ENCODE assay signal across 11 cellular contexts in genomic region chr12:106289196-106289681, GRCh38. TPM values are rescaled to one million over a fixed set of nuclear protein-coding genes. Genes with fewer than 3 reads are reported as not detected.
DNase-seq lines count a peak whose midpoint lies in the region; ATAC-seq, FAIRE-seq and TF ChIP-seq lines count a peak whose summit lies in the region.
"Had no signal": no experiment of that assay in that cellular context is flagged by ENCODE, and none has a peak within 500 bp of the region (broad histone marks: within the 10 kb centered on the region; RNA-seq: fewer than 3 reads in every experiment).

No MANE protein-coding gene starts in this region.

- H3K27me3 ChIP-seq in lower lobe of right lung (ENCODE audit: low read depth), result no peaks in the 10 kb centered on the region

- 95% methylated on average over 1 of the region's 1 CpG for WGBS in A549 (ENCODE audit: missing lambda C conversion rate)

- peaks cover 6% of the 10 kb centered on the region for H3K27me3 Mint-ChIP-seq in activated naive CD8-positive, alpha-beta T cell treated with anti-CD3 and anti-CD28 coated beads for 36 hours

- CTCF ChIA-PET in A549 (lab: Yijun Ruan, JAX), result interaction anchor here (0.8 to 1.8 kb wide), 5 partner anchors 9 to 68 kb away, joined by 3 to 5 read pairs (median 3); partner anchors contain the start of gene POLR3B

- TF ChIP-seq RAD21 in A549 (conservative IDR thresholded peaks at IDR 0.05 in 1 of 2, IDR thresholded peaks at IDR 0.05 in 1 of 2), result no peak

- no peaks in the 10 kb centered on the region for H3K36me3 Mint-ChIP-seq in activated naive CD8-positive, alpha-beta T cell treated with anti-CD3 and anti-CD28 coated beads for 36 hours

- H3K36me3 ChIP-seq in lower lobe of right lung, result no peaks in the 10 kb centered on the region

- FAIRE-seq in A549 (lab: Jason Lieb, UNC) (no peak), RCC 7860 (lab: Jason Lieb, UNC) (no peak)
- FAIRE-seq: HTR-8/SVneo had no signal

- H3K27ac ChIP-seq in A549, result peak overlapping the region; percentile 95 to 98
- H3K27ac ChIP-seq in lower lobe of right lung, result no peak overlapping the region

- TF ChIP-seq EP300 in A549 (IDR thresholded peaks at IDR 0.05), result no peak

- TF ChIP-seq CTCF in A549 (IDR thresholded peaks at IDR 0.05), result no peak
- no peak for TF ChIP-seq CTCF in fibroblast of villous mesenchyme (IDR thresholded peaks at IDR 0.05; ENCODE audit: insufficient read depth, low read depth, low read length)
- TF ChIP-seq CTCF in lower lobe of right lung (IDR thresholded peaks at IDR 0.05), result no peak

- peaks cover 2% of the 10 kb centered on the region for H3K9me3 Mint-ChIP-seq in activated naive CD8-positive, alpha-beta T cell treated with anti-CD3 and anti-CD28 coated beads for 36 hours

- intact Hi-C loops in lower lobe of right lung (cut with DNase I), result no loop called here

- peak overlapping the region; percentile 37; the same call in 1 of the 3 replicates for H3K4me2 ChIP-seq in A549

- TF ChIP-seq POLR2A in A549 (IDR thresholded peaks at IDR 0.05; ENCODE audit: low read length), result no peak

- H3K4me1 Mint-ChIP-seq in activated naive CD8-positive, alpha-beta T cell treated with anti-CD3 and anti-CD28 coated beads for 36 hours, result peaks cover 23% of the 10 kb centered on the region

- POLR2A ChIA-PET in A549 (lab: Yijun Ruan, JAX), result interaction anchor here (1.7 kb wide), 1 partner anchor 43 kb away, joined by 3 read pairs; no protein-coding TSS in a partner anchor

- DNase-seq in A549 (ENCODE audit: low read depth in 1 of 2, low spot score in 1 of 2) (no peak), GM03348 (ENCODE audit: low spot score) (peak; percentile 15), fibroblast of villous mesenchyme (ENCODE audit: low read depth) (peak; percentile 18), superior temporal gyrus (ENCODE audit: extremely low spot score) (no peak), RCC 7860 (ENCODE audit: low spot score) (no peak), NCI-H2107 treated with DMSO at 0.1 percent for 48 hours (lab: John Stamatoyannopoulos, UW; ENCODE audit: unreplicated experiment) (no peak), lower lobe of right lung (no peak)
- DNase-seq in activated naive CD8-positive, alpha-beta T cell treated with anti-CD3 and anti-CD28 coated beads for 36 hours, result no peak
- DNase-seq: NCI-H2171 treated with DMSO at 0.1 percent for 48 hours, occipital lobe had no signal

- H3K4me3 Mint-ChIP-seq in activated naive CD8-positive, alpha-beta T cell treated with anti-CD3 and anti-CD28 coated beads for 36 hours, result no peak overlapping the region

- 0 out of 3 replicates have a peak, but pooled peaks cover 5% of the 10 kb centered on the region for H3K9me3 ChIP-seq in A549
- no peaks in the 10 kb centered on the region for H3K9me3 ChIP-seq in lower lobe of right lung

- peaks cover 31% of the 10 kb centered on the region for H3K4me1 ChIP-seq in A549
- no peaks in the 10 kb centered on the region for H3K4me1 ChIP-seq in lower lobe of right lung

- peak overlapping the region; percentile 90 for H3K27ac Mint-ChIP-seq in activated naive CD8-positive, alpha-beta T cell treated with anti-CD3 and anti-CD28 coated beads for 36 hours

- H3K4me3 ChIP-seq in A549, result no peak overlapping the region
- no peak overlapping the region for H3K4me3 ChIP-seq in fibroblast of villous mesenchyme (ENCODE audit: low read depth, low read length)
- H3K4me3 ChIP-seq in lower lobe of right lung, result no peak overlapping the region

- ATAC-seq in A549 (no peak), lower lobe of right lung (no peak)

TF ChIP-seq in A549, 52 proteins besides CTCF, POLR2A, EP300 and RAD21:
- TF ChIP-seq BHLHE40 (IDR thresholded peaks at IDR 0.05; ENCODE audit: low read depth, low read length) (no peak), FOSB (CRISPR knock-in tag; IDR thresholded peaks at IDR 0.05) (no peak), CBX8 (IDR thresholded peaks at IDR 0.05) (no peak), NFE2L2 (conservative IDR thresholded peaks at IDR 0.05; ENCODE audit: low read length) (no peak), CEBPB (IDR thresholded peaks at IDR 0.05) (0 out of 4 replicates have a peak, but pooled peaks have one; percentile 7 to 15), NPAS2 (CRISPR knock-in tag; IDR thresholded peaks at IDR 0.05; ENCODE audit: borderline replicate concordance) (no peak), ZNF302 (CRISPR knock-in tag; IDR thresholded peaks at IDR 0.05) (peak; percentile 0; the same call in 1 of the 2 replicates)

RNA-seq across cellular contexts. Expression of gene TCP11L2, which starts 13.3 kb away (rescaled TPM):
- polyA plus RNA-seq in A549 (2011; rRNA removed) (16.6 and 19.7 TPM in 2 replicates), A549 (2017; fragmentation: RNase III; extraction: RNeasy Plus Mini Kit Qiagen cat#74134 plus additional on column Dnase treatment) (1.8 to 4.9 TPM (median 4.1 TPM) in 3 replicates)
- polyA plus RNA-seq in A549 (2012; cell fraction: cytosol; rRNA removed), result 1.1 and 1.5 TPM in 2 replicates
- polyA plus RNA-seq in A549 (2012; cell fraction: nucleus; rRNA removed), result 1.7 and 2.4 TPM in 2 replicates
- polyA minus RNA-seq in A549 (2011; rRNA and poly(A)+ RNA removed), result 36.1 and 48.5 TPM in 2 replicates
- 1 to 10 TPM; 7.3 to 7.7 TPM for total RNA-seq in activated naive CD8-positive, alpha-beta T cell treated with anti-CD3 and anti-CD28 coated beads for 36 hours
- total RNA-seq in fibroblast of villous mesenchyme (25.0 and 30.0 TPM in 2 replicates), lower lobe of right lung (56.1 TPM)

RNA-seq across cellular contexts. Expression of gene CKAP4, which starts 41.4 kb away (rescaled TPM):
- polyA plus RNA-seq in A549 (2011; rRNA removed), result 96.5 and 108 TPM in 2 replicates
- 39.5 and 50.8 TPM in 2 replicates for polyA plus RNA-seq in A549 (2012; cell fraction: cytosol; rRNA removed)
- polyA plus RNA-seq in A549 (2012; cell fraction: nucleus; rRNA removed), result 59.8 and 68.1 TPM in 2 replicates
- 62.6 to 71.7 TPM (median 70.4 TPM) in 3 replicates for polyA plus RNA-seq in A549 (2017; fragmentation: RNase III; extraction: RNeasy Plus Mini Kit Qiagen cat#74134 plus additional on column Dnase treatment)
- polyA minus RNA-seq in A549 (2011; rRNA and poly(A)+ RNA removed), result 36.8 and 40.3 TPM in 2 replicates
- total RNA-seq in activated naive CD8-positive, alpha-beta T cell treated with anti-CD3 and anti-CD28 coated beads for 36 hours, result 10 to 100 TPM; 23.4 to 23.7 TPM
- 253 and 310 TPM in 2 replicates for total RNA-seq in fibroblast of villous mesenchyme
- 32.2 TPM for total RNA-seq in lower lobe of right lung

Comparison
In these comparisons a context has a peak if more than half of its experiments do, and no peak if none do; other contexts are left out.
1. DNase-seq: peak in GM03348 (single experiment) and fibroblast of villous mesenchyme (single experiment); none in A549 (0 of 2), activated naive CD8-positive, alpha-beta T cell treated with anti-CD3 and anti-CD28 coated beads for 36 hours (single experiment), superior temporal gyrus (single experiment), RCC 7860 (single experiment), NCI-H2107 treated with DMSO at 0.1 percent for 48 hours (single experiment) and lower lobe of right lung (single experiment).